In the genomic region with DNA sequence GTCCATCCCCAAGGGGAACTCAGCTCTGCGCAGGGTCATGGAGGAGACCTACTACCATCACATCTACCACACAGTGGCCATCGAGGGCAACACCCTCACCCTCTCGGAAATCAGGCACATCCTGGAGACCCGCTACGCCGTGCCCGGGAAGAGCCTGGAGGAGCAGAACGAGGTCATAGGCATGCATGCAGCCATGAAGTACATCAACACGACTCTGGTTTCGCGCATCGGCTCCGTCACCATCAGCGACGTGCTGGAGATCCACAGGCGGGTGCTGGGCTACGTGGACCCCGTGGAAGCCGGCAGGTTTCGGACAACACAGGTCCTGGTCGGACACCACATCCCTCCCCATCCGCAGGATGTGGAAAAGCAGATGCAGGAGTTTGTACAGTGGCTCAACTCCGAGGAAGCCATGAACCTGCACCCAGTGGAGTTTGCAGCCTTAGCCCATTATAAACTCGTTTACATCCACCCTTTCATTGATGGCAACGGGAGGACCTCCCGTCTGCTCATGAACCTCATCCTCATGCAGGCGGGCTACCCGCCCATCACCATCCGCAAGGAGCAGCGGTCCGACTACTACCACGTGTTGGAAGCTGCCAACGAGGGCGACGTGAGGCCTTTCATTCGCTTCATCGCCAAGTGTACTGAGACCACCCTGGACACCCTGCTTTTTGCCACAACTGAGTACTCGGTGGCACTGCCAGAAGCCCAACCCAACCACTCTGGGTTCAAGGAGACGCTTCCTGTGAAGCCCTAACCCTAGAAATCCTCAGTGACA, we compare ENCODE assay signal across 1 cellular context.
TF ChIP-seq lines count a peak whose summit lies in the region.

No MANE protein-coding gene starts in this region.

TF ChIP-seq in K562, 482 proteins besides CTCF, POLR2A, EP300 and RAD21 (continued from another document):
- TF ChIP-seq, protein P1, sequence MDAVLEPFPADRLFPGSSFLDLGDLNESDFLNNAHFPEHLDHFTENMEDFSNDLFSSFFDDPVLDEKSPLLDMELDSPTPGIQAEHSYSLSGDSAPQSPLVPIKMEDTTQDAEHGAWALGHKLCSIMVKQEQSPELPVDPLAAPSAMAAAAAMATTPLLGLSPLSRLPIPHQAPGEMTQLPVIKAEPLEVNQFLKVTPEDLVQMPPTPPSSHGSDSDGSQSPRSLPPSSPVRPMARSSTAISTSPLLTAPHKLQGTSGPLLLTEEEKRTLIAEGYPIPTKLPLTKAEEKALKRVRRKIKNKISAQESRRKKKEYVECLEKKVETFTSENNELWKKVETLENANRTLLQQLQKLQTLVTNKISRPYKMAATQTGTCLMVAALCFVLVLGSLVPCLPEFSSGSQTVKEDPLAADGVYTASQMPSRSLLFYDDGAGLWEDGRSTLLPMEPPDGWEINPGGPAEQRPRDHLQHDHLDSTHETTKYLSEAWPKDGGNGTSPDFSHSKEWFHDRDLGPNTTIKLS (IDR thresholded peaks at IDR 0.05; ENCODE audit: borderline replicate concordance, low read depth) = no peak
- TF ChIP-seq, protein P2, sequence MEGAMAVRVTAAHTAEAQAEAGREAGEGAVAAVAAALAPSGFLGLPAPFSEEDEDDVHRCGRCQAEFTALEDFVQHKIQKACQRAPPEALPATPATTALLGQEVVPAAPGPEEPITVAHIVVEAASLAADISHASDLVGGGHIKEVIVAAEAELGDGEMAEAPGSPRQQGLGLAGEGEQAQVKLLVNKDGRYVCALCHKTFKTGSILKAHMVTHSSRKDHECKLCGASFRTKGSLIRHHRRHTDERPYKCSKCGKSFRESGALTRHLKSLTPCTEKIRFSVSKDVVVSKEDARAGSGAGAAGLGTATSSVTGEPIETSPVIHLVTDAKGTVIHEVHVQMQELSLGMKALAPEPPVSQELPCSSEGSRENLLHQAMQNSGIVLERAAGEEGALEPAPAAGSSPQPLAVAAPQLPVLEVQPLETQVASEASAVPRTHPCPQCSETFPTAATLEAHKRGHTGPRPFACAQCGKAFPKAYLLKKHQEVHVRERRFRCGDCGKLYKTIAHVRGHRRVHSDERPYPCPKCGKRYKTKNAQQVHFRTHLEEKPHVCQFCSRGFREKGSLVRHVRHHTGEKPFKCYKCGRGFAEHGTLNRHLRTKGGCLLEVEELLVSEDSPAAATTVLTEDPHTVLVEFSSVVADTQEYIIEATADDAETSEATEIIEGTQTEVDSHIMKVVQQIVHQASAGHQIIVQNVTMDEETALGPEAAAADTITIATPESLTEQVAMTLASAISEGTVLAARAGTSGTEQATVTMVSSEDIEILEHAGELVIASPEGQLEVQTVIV (CRISPR knock-in tag; IDR thresholded peaks at IDR 0.05; ENCODE audit: borderline replicate concordance) = no peak
- no peak for TF ChIP-seq RBM15 (IDR thresholded peaks at IDR 0.05; ENCODE audit: insufficient read depth, low read length)
- 0 out of 2 replicates have a peak, but pooled peaks have one; percentile 17 for TF ChIP-seq PML (IDR thresholded peaks at IDR 0.05; ENCODE audit: low read length)
- no peak for TF ChIP-seq SP1 (CRISPR knock-in tag; IDR thresholded peaks at IDR 0.05)
- no peak for TF ChIP-seq ZNF551 (CRISPR knock-in tag; IDR thresholded peaks at IDR 0.05)
- no peak for TF ChIP-seq ZNF232 (CRISPR knock-in tag; IDR thresholded peaks at IDR 0.05)
- TF ChIP-seq MYNN (IDR thresholded peaks at IDR 0.05) = peak; percentile 68; the same call in 1 of the 2 replicates
- TF ChIP-seq MYNN (CRISPR knock-in tag; IDR thresholded peaks at IDR 0.05) = no peak
